14 cellular contexts compared by ENCODE assay signal in the genomic region with DNA sequence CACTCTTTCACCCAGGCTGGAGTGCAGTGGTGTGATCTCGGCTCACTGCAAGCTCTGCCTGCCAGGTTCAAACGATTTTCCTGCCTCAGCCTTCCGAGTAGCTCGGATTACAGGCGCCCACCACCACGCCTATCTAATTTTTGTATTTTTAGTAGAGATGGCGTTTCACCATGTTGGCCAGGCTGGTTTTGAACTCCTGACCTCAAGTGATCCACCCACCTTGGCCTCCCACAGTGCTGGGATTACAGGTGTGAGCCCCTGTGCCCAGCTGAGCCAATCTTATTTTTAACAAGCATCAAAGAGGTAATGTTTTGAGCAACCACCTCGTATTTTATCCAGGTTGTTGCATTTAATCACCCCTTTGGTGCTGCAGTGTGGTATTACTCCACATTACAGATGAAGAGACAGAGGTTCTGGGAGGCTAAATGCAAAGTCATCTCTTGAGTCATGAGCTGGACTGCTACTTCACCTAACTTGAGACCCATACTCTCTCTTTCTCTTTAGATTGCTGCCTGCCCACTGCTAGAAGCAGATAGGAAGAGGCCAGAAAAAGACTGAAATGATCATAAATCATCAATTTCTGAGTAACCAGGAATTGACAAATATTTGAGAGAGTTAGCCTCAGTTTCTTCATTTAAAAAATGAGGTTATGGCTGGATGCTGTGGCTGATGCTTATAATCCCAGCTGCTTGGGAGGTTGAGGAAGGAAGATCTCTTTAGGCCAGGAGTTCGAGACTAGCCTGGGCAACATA.
"Had no signal": no experiment of that assay in that cellular context is flagged by ENCODE, and none has a peak within 500 bp of the region (broad histone marks: within the 10 kb centered on the region; RNA-seq: fewer than 3 reads in every experiment).

No MANE protein-coding gene starts in this region.

- H3K27me3 Mint-ChIP-seq: brain; stimulated activated naive CD8-positive, alpha-beta T cell treated with anti-CD3 and anti-CD28 coated beads, Interleukin-15, Interleukin-2, amounts not matched to agents 100 ng/mL and 50 ng/mL, for 24 hours had no signal

- H3K9me3 ChIP-seq: spleen, testis had no signal

- H3K4me1 Mint-ChIP-seq: mesothelial cell of epicardium had no signal

- DNase-seq: activated CD4-positive, alpha-beta T cell treated with anti-CD3 and anti-CD28 coated beads, Interleukin-2, amount 10 ng/mL, durations not matched to agents 24 days and 14 days; activated naive CD4-positive, alpha-beta T cell; amniotic stem cell; cerebellar nuclear complex; dermis blood vessel endothelial cell; spleen; stimulated activated CD4-positive, alpha-beta T cell treated with anti-CD3 and anti-CD28 coated beads, Interleukin-1b, Interleukin-23, amount 100 ng/mL, for 48 hours; T-helper 9 cell; testis had no signal

- H3K4me3 ChIP-seq: spleen, testis had no signal

- H3K4me1 ChIP-seq: testis had no signal

- H3K27me3 ChIP-seq: spleen, testis had no signal

- H3K9me3 Mint-ChIP-seq: activated CD4-positive, alpha-beta T cell treated with anti-CD3 and anti-CD28 coated beads, Interleukin-2, amount 10 ng/mL, durations not matched to agents 24 days and 14 days; brain; mesothelial cell of epicardium; neural crest cell; stimulated activated naive CD8-positive, alpha-beta T cell treated with anti-CD3 and anti-CD28 coated beads, Interleukin-15, Interleukin-2, amounts not matched to agents 100 ng/mL and 50 ng/mL, for 24 hours had no signal

- H3K27ac ChIP-seq: spleen, testis had no signal

- H3K27ac Mint-ChIP-seq: activated CD4-positive, alpha-beta T cell treated with anti-CD3 and anti-CD28 coated beads, Interleukin-2, amount 10 ng/mL, durations not matched to agents 24 days and 14 days; mesothelial cell of epicardium; stimulated activated naive CD8-positive, alpha-beta T cell treated with anti-CD3 and anti-CD28 coated beads, Interleukin-15, Interleukin-2, amounts not matched to agents 100 ng/mL and 50 ng/mL, for 24 hours had no signal

- H3K4me3 Mint-ChIP-seq: activated CD4-positive, alpha-beta T cell treated with anti-CD3 and anti-CD28 coated beads, Interleukin-2, amount 10 ng/mL, durations not matched to agents 24 days and 14 days; brain; mesothelial cell of epicardium; neural crest cell; stimulated activated naive CD8-positive, alpha-beta T cell treated with anti-CD3 and anti-CD28 coated beads, Interleukin-15, Interleukin-2, amounts not matched to agents 100 ng/mL and 50 ng/mL, for 24 hours had no signal

- H3K36me3 Mint-ChIP-seq: brain, mesothelial cell of epicardium had no signal

- ATAC-seq: sciatic nerve had no signal

- H3K36me3 ChIP-seq: spleen had no signal
